ENCODE assay signal across 16 cellular contexts in genomic region chr17:71407972-71408371, GRCh38.
DNase-seq lines count a peak whose midpoint lies in the region; ATAC-seq, FAIRE-seq and TF ChIP-seq lines count a peak whose summit lies in the region.
"Had no signal": no experiment of that assay in that cellular context is flagged by ENCODE, and none has a peak within 500 bp of the region (broad histone marks: within the 10 kb centered on the region; RNA-seq: fewer than 3 reads in every experiment).

No MANE protein-coding gene starts in this region.

- ATAC-seq in HCT116 (no peak), HG03432 (IDR thresholded peaks at IDR 0.05; ENCODE audit: unreplicated experiment) (no peak)
- ATAC-seq: A549 had no signal

- TF ChIP-seq CTCF in HCT116 (IDR thresholded peaks at IDR 0.05 in 2 of 3, conservative IDR thresholded peaks at IDR 0.05 in 1 of 3; ENCODE audit: borderline replicate concordance in 1 of 3, insufficient read depth in 1 of 3, low read depth in 2 of 3, low read length in 2 of 3) (no peak), epithelial cell of esophagus (IDR thresholded peaks at IDR 0.05; ENCODE audit: insufficient read depth, low read depth, low read length, missing control alignments) (no peak)

- FAIRE-seq in HTR-8/SVneo (lab: Jason Lieb, UNC), result peak; percentile 54
- FAIRE-seq: GM12892, H1 had no signal

- no peak overlapping the region for H2BK5ac ChIP-seq in mesenchymal stem cell (ENCODE audit: low read depth, low read length, poor library complexity, severe bottlenecking)

- H3K27ac ChIP-seq in HCT116 (ENCODE audit: low read depth, low read length) (no peak overlapping the region), mesenchymal stem cell (ENCODE audit: low read length, poor library complexity, severe bottlenecking) (no peak overlapping the region)
- H3K27ac ChIP-seq: C4-2B had no signal

- H2AFZ ChIP-seq in HCT116 (ENCODE audit: low read depth, low read length, poor library complexity, severe bottlenecking) (peak overlapping the region; percentile 13), mesenchymal stem cell (ENCODE audit: low read depth, low read length) (no peak overlapping the region)

- 85% methylated on average over 9 of the region's 9 CpGs for WGBS in mesenchymal stem cell

- DNase-seq in HCT116 (ENCODE audit: low read depth, low spot score) (no peak), HTR-8/SVneo (ENCODE audit: insufficient read length, low spot score) (no peak), epithelial cell of esophagus (ENCODE audit: low read depth) (peak; percentile 64), mesenchymal stem cell (no peak), Kasumi-1 (lab: John Stamatoyannopoulos, UW) (no peak)
- DNase-seq in activated effector memory CD4-positive, alpha-beta T cell treated with anti-CD3 and anti-CD28 coated beads, Interleukin-2, amount 50 U/mL, for 16 hours, result no peak
- DNase-seq: BE2C; CD4-positive, alpha-beta memory T cell; DND-41; GDM1 had no signal

- no peak overlapping the region for H2BK15ac ChIP-seq in mesenchymal stem cell (ENCODE audit: low read depth, poor library complexity, severe bottlenecking)

- no peaks in the 10 kb centered on the region for H3K79me2 ChIP-seq in HCT116 (ENCODE audit: insufficient read depth, low read length)

- H3K4me2 ChIP-seq in HCT116 (ENCODE audit: low read length), result no peak overlapping the region
- no peak overlapping the region for H3K4me2 ChIP-seq in mesenchymal stem cell (ENCODE audit: low read length, poor library complexity, severe bottlenecking)
- H3K4me2 ChIP-seq: A549 had no signal

- POLR2A ChIA-PET in HCT116 (lab: Charles Lee), result no interaction called here

- peaks cover 3 to 24% of the 10 kb centered on the region in 2 experiments; a peak in 3 of 4 replicates for H3K4me1 ChIP-seq in HCT116 (ENCODE audit: control insufficient read depth in 1 of 2, insufficient read depth in 2 of 2, low read length in 2 of 2)
- H3K4me1 ChIP-seq in mesenchymal stem cell (ENCODE audit: control insufficient read depth, insufficient read depth, low read depth, low read length), result peaks cover 5% of the 10 kb centered on the region
- H3K4me1 ChIP-seq: BE2C, HAP-1 had no signal

- peak overlapping the region in 1 of 2 experiments; percentile 84 for H2BK12ac ChIP-seq in mesenchymal stem cell (ENCODE audit: low read length in 2 of 2)

- peak overlapping the region in 1 of 2 experiments; percentile 24 for H3K23ac ChIP-seq in mesenchymal stem cell (ENCODE audit: low read length in 2 of 2)

- H3K36me3 ChIP-seq in HCT116 (ENCODE audit: control insufficient read depth in 1 of 2, insufficient read depth in 2 of 2, low read length in 2 of 2), result no peaks in the 10 kb centered on the region
- no peaks in the 10 kb centered on the region for H3K36me3 ChIP-seq in mesenchymal stem cell (ENCODE audit: control insufficient read depth in 1 of 2, insufficient read depth in 2 of 2, low read depth in 1 of 2, low read length in 2 of 2)
- H3K36me3 ChIP-seq: BE2C, HAP-1 had no signal

- no peak for TF ChIP-seq POLR2A in HCT116 (IDR thresholded peaks at IDR 0.05; ENCODE audit: borderline replicate concordance, extremely low read depth, insufficient read depth, insufficient read length)

- no peak for TF ChIP-seq RAD21 in HCT116 (IDR thresholded peaks at IDR 0.05; ENCODE audit: low read depth)

- no TSS peak for BruUV-seq in HCT116 (replicated peaks; lab: Mats Ljungman, UMichigan)

- H2BK120ac ChIP-seq in mesenchymal stem cell (ENCODE audit: low read depth, low read length), result no peak overlapping the region

- H3K9me2 ChIP-seq in HCT116 (ENCODE audit: insufficient read depth), result no peaks in the 10 kb centered on the region

- H4K20me1 ChIP-seq in HCT116 (ENCODE audit: insufficient read depth), result no peaks in the 10 kb centered on the region

- RAD21 ChIA-PET in HCT116 (lab: Charles Lee; ENCODE audit: low non-redundant PET in 1 of 2, low total read pairs in 2 of 2, uncharacterized antibody in 2 of 2, unreplicated experiment in 2 of 2), result no interaction called here

- peak overlapping the region; percentile 41 for H4K8ac ChIP-seq in mesenchymal stem cell (ENCODE audit: low read length)

- no peak overlapping the region for H4K91ac ChIP-seq in mesenchymal stem cell (ENCODE audit: low read length)

- no peaks in the 10 kb centered on the region for H3K79me1 ChIP-seq in mesenchymal stem cell (replicated peaks; ENCODE audit: low read length, poor library complexity, severe bottlenecking)

- peak overlapping the region in 1 of 2 experiments; percentile 81 for H3K14ac ChIP-seq in mesenchymal stem cell (ENCODE audit: low read length in 2 of 2)

- intact Hi-C loops in HCT116 (cut with micrococcal nuclease), result no loop called here

- CTCF ChIA-PET in HCT116 (lab: Charles Lee), result interaction anchor here (0.6 kb wide), 1 partner anchor 51 kb away, joined by 3 read pairs; no protein-coding TSS in a partner anchor

- H3K4ac ChIP-seq in mesenchymal stem cell (ENCODE audit: low read depth in 1 of 2, low read length in 2 of 2), result no peak overlapping the region

- H3K18ac ChIP-seq in mesenchymal stem cell (ENCODE audit: low read depth in 1 of 2, low read length in 2 of 2), result peak overlapping the region in 1 of 2 experiments; percentile 70

- H3K4me3 ChIP-seq in HCT116 (replicated peaks in 1 of 2; ENCODE audit: low read depth in 1 of 2, low read length in 2 of 2), result no peak overlapping the region
- no peak overlapping the region for H3K4me3 ChIP-seq in epithelial cell of esophagus (ENCODE audit: low read length)
- H3K4me3 ChIP-seq in mesenchymal stem cell (ENCODE audit: insufficient read depth in 1 of 2, low read depth in 1 of 2, low read length in 2 of 2), result no peak overlapping the region
- H3K4me3 ChIP-seq: A549, HAP-1 had no signal

- H3K27me3 ChIP-seq in HCT116 (ENCODE audit: insufficient read depth, low read length), result no peaks in the 10 kb centered on the region
- no peaks in the 10 kb centered on the region for H3K27me3 ChIP-seq in mesenchymal stem cell (ENCODE audit: control insufficient read depth in 1 of 2, insufficient read depth in 1 of 2, low read length in 2 of 2)
- H3K27me3 ChIP-seq: BE2C had no signal

- H3K9me3 ChIP-seq in HCT116 (ENCODE audit: control insufficient read depth in 1 of 2, insufficient read depth in 1 of 2, low read depth in 1 of 2, low read length in 2 of 2) (no peaks in the 10 kb centered on the region), mesenchymal stem cell (ENCODE audit: control insufficient read depth, low read length) (no peaks in the 10 kb centered on the region)
- H3K9me3 ChIP-seq: A549, BE2C, HAP-1 had no signal

- H3K9ac ChIP-seq in HCT116 (ENCODE audit: low read length), result no peak overlapping the region
- no peak overlapping the region for H3K9ac ChIP-seq in mesenchymal stem cell (ENCODE audit: low read length)

- peak overlapping the region; percentile 69 for H2AK5ac ChIP-seq in mesenchymal stem cell (ENCODE audit: low read length, severe bottlenecking)

TF ChIP-seq in HCT116, 20 proteins besides CTCF, POLR2A, EP300 and RAD21 (continues in another document):
- TF ChIP-seq YY1 (IDR thresholded peaks at IDR 0.05; ENCODE audit: extremely low read depth, insufficient replicate concordance, low read depth, low read length) (no peak), TCF7L2 (IDR thresholded peaks at IDR 0.05; ENCODE audit: borderline replicate concordance, extremely low read depth, insufficient read depth, insufficient read length) (no peak), JUND (IDR thresholded peaks at IDR 0.05) (no peak), EGR1 (IDR thresholded peaks at IDR 0.05; ENCODE audit: low read depth) (no peak), ELF1 (IDR thresholded peaks at IDR 0.05; ENCODE audit: borderline replicate concordance, low read depth) (no peak), EZH2phosphoT487 (IDR thresholded peaks at IDR 0.05; ENCODE audit: borderline replicate concordance) (no peak), EZH2 (IDR thresholded peaks at IDR 0.05) (no peak), POLR2AphosphoS5 (IDR thresholded peaks at IDR 0.05; ENCODE audit: low read depth, low read length) (no peak), SIN3A (IDR thresholded peaks at IDR 0.05; ENCODE audit: low read depth) (no peak), SP1 (IDR thresholded peaks at IDR 0.05; ENCODE audit: low read depth) (no peak), ATF3 (IDR thresholded peaks at IDR 0.05) (no peak)
- TF ChIP-seq, protein P1, sequence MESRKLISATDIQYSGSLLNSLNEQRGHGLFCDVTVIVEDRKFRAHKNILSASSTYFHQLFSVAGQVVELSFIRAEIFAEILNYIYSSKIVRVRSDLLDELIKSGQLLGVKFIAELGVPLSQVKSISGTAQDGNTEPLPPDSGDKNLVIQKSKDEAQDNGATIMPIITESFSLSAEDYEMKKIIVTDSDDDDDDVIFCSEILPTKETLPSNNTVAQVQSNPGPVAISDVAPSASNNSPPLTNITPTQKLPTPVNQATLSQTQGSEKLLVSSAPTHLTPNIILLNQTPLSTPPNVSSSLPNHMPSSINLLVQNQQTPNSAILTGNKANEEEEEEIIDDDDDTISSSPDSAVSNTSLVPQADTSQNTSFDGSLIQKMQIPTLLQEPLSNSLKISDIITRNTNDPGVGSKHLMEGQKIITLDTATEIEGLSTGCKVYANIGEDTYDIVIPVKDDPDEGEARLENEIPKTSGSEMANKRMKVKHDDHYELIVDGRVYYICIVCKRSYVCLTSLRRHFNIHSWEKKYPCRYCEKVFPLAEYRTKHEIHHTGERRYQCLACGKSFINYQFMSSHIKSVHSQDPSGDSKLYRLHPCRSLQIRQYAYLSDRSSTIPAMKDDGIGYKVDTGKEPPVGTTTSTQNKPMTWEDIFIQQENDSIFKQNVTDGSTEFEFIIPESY (IDR thresholded peaks at IDR 0.05; ENCODE audit: extremely low read depth, insufficient replicate concordance, low read length), result no peak
